ENCODE assay signal across 15 cellular contexts in genomic region chr17:53353919-53354351, GRCh38.
DNase-seq lines count a peak whose midpoint lies in the region; ATAC-seq and TF ChIP-seq lines count a peak whose summit lies in the region.
"Had no signal": no experiment of that assay in that cellular context is flagged by ENCODE, and none has a peak within 500 bp of the region (broad histone marks: within the 10 kb centered on the region; RNA-seq: fewer than 3 reads in every experiment).

No MANE protein-coding gene starts in this region.

- no peaks in the 10 kb centered on the region for H3K36me3 ChIP-seq in SJCRH30
- H3K36me3 ChIP-seq: heart left ventricle, neutrophil, uterus had no signal

- no peak overlapping the region for H2AFZ ChIP-seq in H9 (ENCODE audit: low read length)

- H3K27me3 Mint-ChIP-seq in H9 (ENCODE audit: low read depth), result no peaks in the 10 kb centered on the region

- H2AK5ac ChIP-seq in H9 (ENCODE audit: insufficient read length, low read length), result no peak overlapping the region

- no peak overlapping the region for H3K4me3 ChIP-seq in right cardiac atrium (ENCODE audit: low read length)
- no peak overlapping the region for H3K4me3 ChIP-seq in SJCRH30
- H3K4me3 ChIP-seq: heart left ventricle, SK-N-MC, uterus had no signal

- H2BK5ac ChIP-seq in H9 (ENCODE audit: insufficient read length, low read length), result no peak overlapping the region

- H4K5ac ChIP-seq in H9 (ENCODE audit: insufficient read length, low read depth, low read length), result no peak overlapping the region

- ATAC-seq in right cardiac atrium (no peak), Right ventricle myocardium superior (ENCODE audit: poor library complexity) (no peak), HG02981 (IDR thresholded peaks at IDR 0.05; ENCODE audit: unreplicated experiment) (no peak)

- H3K9me3 ChIP-seq in right cardiac atrium (ENCODE audit: control insufficient read depth, low read length) (no peaks in the 10 kb centered on the region), SJCRH30 (replicated peaks) (no peaks in the 10 kb centered on the region), H9 (ENCODE audit: control insufficient read depth, low read depth, low read length) (no peaks in the 10 kb centered on the region)
- H3K9me3 ChIP-seq: neutrophil, uterus had no signal

- no peaks in the 10 kb centered on the region for H3K79me1 ChIP-seq in H9 (ENCODE audit: insufficient read depth, low read depth, low read length, poor library complexity, severe bottlenecking)

- H3K4me2 ChIP-seq in H9 (ENCODE audit: insufficient read depth, insufficient read length, low read length), result no peak overlapping the region

- H2BK120ac ChIP-seq in H9 (ENCODE audit: low read depth, low read length, poor library complexity, severe bottlenecking), result no peak overlapping the region

- WGBS in right cardiac atrium, result 25% methylated on average over 3 of the region's 3 CpGs
- no CpG with 5 or more reads among the region's 3 CpGs for WGBS in H9 (ENCODE audit: extremely low coverage, insufficient read length, low lambda C conversion rate)

- no peak overlapping the region for H3K18ac ChIP-seq in H9 (ENCODE audit: insufficient read length, low read depth, low read length)

- no peak overlapping the region for H2BK12ac ChIP-seq in H9 (ENCODE audit: insufficient read length, low read depth, low read length)

- no peak overlapping the region for H2BK15ac ChIP-seq in H9 (ENCODE audit: low read depth, low read length)

- DNase-seq in right cardiac atrium, result peak; percentile 8 to 30 (median 11)
- no peak for DNase-seq in Right ventricle myocardium superior
- peak; percentile 36 to 60 for DNase-seq in SJCRH30
- DNase-seq in glomerular visceral epithelial cell (ENCODE audit: extremely low spot score), result peak; percentile 50
- DNase-seq in activated T-cell treated with anti-CD3 and anti-CD28 coated beads, Interleukin-2, amount 50 U/mL, for 48 hours, result no peak
- DNase-seq in NCI-H146 treated with DMSO at 0.1 percent for 48 hours (lab: John Stamatoyannopoulos, UW; ENCODE audit: unreplicated experiment), result no peak
- no peak for DNase-seq in H9
- DNase-seq: activated CD8-positive, alpha-beta memory T cell treated with anti-CD3 and anti-CD28 coated beads, Interleukin-2, amount 50 U/mL, for 48 hours; NCI-H82; uterus had no signal

- H3T11ph ChIP-seq in H9 (ENCODE audit: low read length), result no peak overlapping the region

- no peak overlapping the region for H3K14ac ChIP-seq in H9 (ENCODE audit: insufficient read depth, low read length)

- no peaks in the 10 kb centered on the region for H3K23me2 ChIP-seq in H9 (ENCODE audit: insufficient read length, low read depth, low read length, poor library complexity, severe bottlenecking)

- H3K9me3 Mint-ChIP-seq in H9, result peaks cover 0 to 10% of the 10 kb centered on the region in 2 experiments; a peak in 4 of 5 replicates

- H4K91ac ChIP-seq in H9 (ENCODE audit: insufficient read length, low read depth, low read length), result no peak overlapping the region

- no peak overlapping the region for H3K9ac ChIP-seq in H9 (ENCODE audit: extremely low read depth, insufficient read length, low read length)

- no peak overlapping the region for H3K23ac ChIP-seq in H9 (ENCODE audit: insufficient read length, low read depth, low read length)

- no peak overlapping the region for H4K8ac ChIP-seq in H9 (replicated peaks; ENCODE audit: insufficient read length, low read depth, low read length)

- H3K27ac ChIP-seq in right cardiac atrium (ENCODE audit: low read length), result no peak overlapping the region
- H3K27ac ChIP-seq in SJCRH30, result 0 out of 2 replicates have a peak overlapping the region, but pooled peaks have one; percentile 14
- H3K27ac ChIP-seq in H9 (ENCODE audit: insufficient read length, low read depth, low read length), result no peak overlapping the region
- H3K27ac ChIP-seq: heart left ventricle, neutrophil, SK-N-MC, uterus, VCaP had no signal

- no peaks in the 10 kb centered on the region for H3K79me2 ChIP-seq in H9 (ENCODE audit: insufficient read depth, low read length)

- TF ChIP-seq CTCF in H9 (conservative IDR thresholded peaks at IDR 0.05), result no peak

- H3K27me3 ChIP-seq in right cardiac atrium (ENCODE audit: control insufficient read depth, insufficient read depth), result no peaks in the 10 kb centered on the region
- no peaks in the 10 kb centered on the region for H3K27me3 ChIP-seq in SJCRH30
- no peaks in the 10 kb centered on the region for H3K27me3 ChIP-seq in H9 (ENCODE audit: insufficient read depth, low read length)
- H3K27me3 ChIP-seq: heart left ventricle, neutrophil, uterus had no signal

- H3K4me1 ChIP-seq in right cardiac atrium (ENCODE audit: control insufficient read depth, insufficient read depth, low read length) (no peaks in the 10 kb centered on the region), SJCRH30 (no peaks in the 10 kb centered on the region; the same call in 1 of the 2 replicates), H9 (ENCODE audit: insufficient read depth, low read length) (no peaks in the 10 kb centered on the region)
- H3K4me1 ChIP-seq: heart left ventricle, uterus had no signal

- H3K4me1 Mint-ChIP-seq in H9, result peaks cover 8 to 12% of the 10 kb centered on the region in 2 experiments

- no peak overlapping the region for H2BK20ac ChIP-seq in H9 (ENCODE audit: low read depth, low read length, poor library complexity, severe bottlenecking)

- no peak overlapping the region for H3K27ac Mint-ChIP-seq in H9

- H3K36me3 Mint-ChIP-seq in H9 (ENCODE audit: insufficient read depth in 1 of 3, low read depth in 3 of 3), result peaks cover 2 to 6% (median 4%) of the 10 kb centered on the region in 3 experiments; a peak in 6 of 7 replicates

- H4K20me1 ChIP-seq in H9 (ENCODE audit: control insufficient read depth, insufficient read depth, insufficient read length), result no peaks in the 10 kb centered on the region

- H3K4me3 Mint-ChIP-seq in H9, result no peak overlapping the region

- H3K56ac ChIP-seq in H9 (ENCODE audit: insufficient read length, low read depth, low read length), result no peak overlapping the region

- H3K4ac ChIP-seq in H9 (ENCODE audit: low read depth, low read length), result no peak overlapping the region

- intact Hi-C loops in right cardiac atrium (cut with DNase I) (no loop called here), Right ventricle myocardium superior (cut with DNase I) (no loop called here)

Comparison
In these comparisons a context has a peak if more than half of its experiments do, and no peak if none do; other contexts are left out.
1. DNase-seq: peak in right cardiac atrium (3 of 3), SJCRH30 (2 of 2) and glomerular visceral epithelial cell (single experiment); none in Right ventricle myocardium superior (single experiment), activated T-cell treated with anti-CD3 and anti-CD28 coated beads, Interleukin-2, amount 50 U/mL, for 48 hours (0 of 2), NCI-H146 treated with DMSO at 0.1 percent for 48 hours (single experiment) and H9 (single experiment).